ENCODE assay signal across 8 cellular contexts in the genomic region with DNA sequence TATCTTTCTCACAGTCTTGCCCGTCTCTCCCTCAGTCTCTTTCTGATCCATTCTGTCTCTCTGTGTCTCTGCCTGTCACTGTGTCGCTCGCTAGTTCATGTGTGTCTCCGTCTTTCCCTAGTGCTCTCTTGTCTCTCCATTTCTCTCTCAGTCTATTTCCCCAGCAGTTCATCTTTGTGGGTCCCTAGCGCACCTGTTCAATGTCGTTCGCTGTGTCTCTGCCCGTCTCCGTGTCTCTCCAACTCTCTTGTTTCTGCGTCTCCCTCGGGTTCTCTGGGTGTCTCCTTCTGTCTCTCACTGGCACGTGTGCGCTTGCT. TPM values are rescaled to one million over a fixed set of nuclear protein-coding genes. Genes with fewer than 3 reads are reported as not detected.
DNase-seq lines count a peak whose midpoint lies in the region; ATAC-seq and TF ChIP-seq lines count a peak whose summit lies in the region.

No MANE protein-coding gene starts in this region.

- no peak overlapping the region for H2BK120ac ChIP-seq in neuronal stem cell (ENCODE audit: low read depth, low read length)

- H3K4me1 ChIP-seq in ES-I3 (ENCODE audit: insufficient read depth, low read length), result no peaks in the 10 kb centered on the region
- peaks cover 4 to 7% of the 10 kb centered on the region in 2 donors for H3K4me1 ChIP-seq in neuronal stem cell (ENCODE audit: control insufficient read depth in 2 of 2, insufficient read depth in 1 of 2, low read depth in 1 of 2, low read length in 2 of 2)

- H3K79me1 ChIP-seq in neuronal stem cell (ENCODE audit: low read depth, low read length), result no peaks in the 10 kb centered on the region

- no peak overlapping the region for H3K14ac ChIP-seq in neuronal stem cell (ENCODE audit: low read length)

- peak overlapping the region; percentile 77 for H3K4me2 ChIP-seq in neuronal stem cell (ENCODE audit: insufficient read depth, low read length, poor library complexity, severe bottlenecking)

- H3K4ac ChIP-seq in neuronal stem cell (ENCODE audit: low read length), result no peak overlapping the region

- no peak overlapping the region for H2BK12ac ChIP-seq in neuronal stem cell (ENCODE audit: low read length)

- no peak overlapping the region for H3K18ac ChIP-seq in neuronal stem cell (ENCODE audit: low read length)

- no peak overlapping the region for H2BK15ac ChIP-seq in neuronal stem cell (ENCODE audit: low read length)

- H3K36me3 ChIP-seq in ES-I3 (ENCODE audit: insufficient read depth, low read length), result no peaks in the 10 kb centered on the region
- no peaks in the 10 kb centered on the region for H3K36me3 ChIP-seq in neuronal stem cell (replicated peaks in 1 of 2; ENCODE audit: control insufficient read depth in 2 of 2, insufficient read depth in 2 of 2, low read length in 2 of 2)

- DNase-seq in choroid plexus epithelial cell (ENCODE audit: low read depth) (no peak), neuronal stem cell (ENCODE audit: low spot score) (no peak), germinal center (ENCODE audit: low spot score) (no peak)

- H4K91ac ChIP-seq in neuronal stem cell (ENCODE audit: low read depth, low read length, poor library complexity), result no peak overlapping the region

- no peak overlapping the region for H2AK5ac ChIP-seq in neuronal stem cell (ENCODE audit: low read depth, low read length)

- no peak overlapping the region for H4K8ac ChIP-seq in neuronal stem cell (ENCODE audit: low read depth, low read length)

- H3K9me3 ChIP-seq in ES-I3 (ENCODE audit: control insufficient read depth, insufficient read depth, low read length) (no peaks in the 10 kb centered on the region), neuronal stem cell (replicated peaks in 1 of 2; ENCODE audit: control insufficient read depth in 2 of 2, insufficient read depth in 1 of 2, low read depth in 1 of 2, low read length in 2 of 2) (peaks cover 0 to 1% of the 10 kb centered on the region in 2 donors)

- no peak overlapping the region for H3K27ac ChIP-seq in neuronal stem cell (replicated peaks; ENCODE audit: low read length)

- peaks cover 9 to 100% (median 67%) of the 10 kb centered on the region in 3 experiments for H3K27me3 ChIP-seq in neuronal stem cell (ENCODE audit: control insufficient read depth in 3 of 3, insufficient read depth in 3 of 3, low read depth in 1 of 3, low read length in 3 of 3)

- peak overlapping the region; percentile 74 for H2AFZ ChIP-seq in neuronal stem cell (ENCODE audit: low read length)

- peak overlapping the region; percentile 39 for H3K4me3 ChIP-seq in choroid plexus epithelial cell (ENCODE audit: low read depth, low read length)
- H3K4me3 ChIP-seq in neuronal stem cell (ENCODE audit: low read length in 2 of 2), result peak overlapping the region; percentile 44 to 76

- H2BK5ac ChIP-seq in neuronal stem cell (ENCODE audit: low read length), result no peak overlapping the region

- WGBS in neuronal stem cell (ENCODE audit: extremely low coverage in 2 of 2, insufficient read length in 2 of 2, insufficient replicate concordance in 1 of 2), 2 donors, result no CpG with 5 or more reads among the region's 13 CpGs

- H3K23ac ChIP-seq in neuronal stem cell (ENCODE audit: low read depth, low read length, poor library complexity), result no peak overlapping the region

- ATAC-seq in HG02571 (IDR thresholded peaks at IDR 0.05; ENCODE audit: unreplicated experiment) (peak; percentile 21), GM21529 (IDR thresholded peaks at IDR 0.05; ENCODE audit: unreplicated experiment) (no peak), GM21515 (IDR thresholded peaks at IDR 0.05; ENCODE audit: unreplicated experiment) (no peak), HG03095 (IDR thresholded peaks at IDR 0.05; ENCODE audit: unreplicated experiment) (no peak)

- no peak for TF ChIP-seq CTCF in choroid plexus epithelial cell (conservative IDR thresholded peaks at IDR 0.05; ENCODE audit: low read depth, low read length)

- H3K9ac ChIP-seq in ES-I3 (ENCODE audit: low read depth, low read length) (peak overlapping the region; percentile 8; the same call in 1 of the 2 replicates), neuronal stem cell (ENCODE audit: low read depth, low read length, poor library complexity) (no peak overlapping the region)

RNA-seq across cellular contexts. Expression of a gene that starts 1.5 kb away (rescaled TPM):
- not detected for polyA plus RNA-seq in neuronal stem cell (2013, experiment 1 of 2)
- polyA plus RNA-seq in neuronal stem cell (2013, experiment 2 of 2), result not detected
